1 cellular context compared by ENCODE assay signal in genomic region chr19:47132522-47132852, GRCh38.
TF ChIP-seq lines count a peak whose summit lies in the region.

No MANE protein-coding gene starts in this region.

TF ChIP-seq in HCT116, 20 proteins besides CTCF, POLR2A, EP300 and RAD21 (continued from another document):
- no peak for TF ChIP-seq REST (IDR thresholded peaks at IDR 0.05; ENCODE audit: low read depth)
- no peak for TF ChIP-seq MAX (IDR thresholded peaks at IDR 0.05)
- no peak for TF ChIP-seq CBX3 (IDR thresholded peaks at IDR 0.05; ENCODE audit: low read depth)
- no peak for TF ChIP-seq EZH2 (IDR thresholded peaks at IDR 0.05)
- TF ChIP-seq JUND (IDR thresholded peaks at IDR 0.05) = no peak
